1 cellular context compared by ENCODE assay signal in genomic region chr5:74415695-74416102, GRCh38.
A peak's percentile ranks its signal among the peaks of the same experiment; 100 is the strongest.
TF ChIP-seq lines count a peak whose summit lies in the region.

No MANE protein-coding gene starts in this region.

TF ChIP-seq in HepG2, 621 proteins besides CTCF, POLR2A, EP300 and RAD21 (continued from another document):
- peak; percentile 33; the same call in 1 of the 2 replicates for TF ChIP-seq HNF1A (IDR thresholded peaks at IDR 0.05; ENCODE audit: low read depth)
- peak; percentile 68; the same call in 1 of the 2 replicates for TF ChIP-seq HNF1A (CRISPR knock-in tag; IDR thresholded peaks at IDR 0.05; ENCODE audit: borderline replicate concordance)
- no peak for TF ChIP-seq RAD51 (IDR thresholded peaks at IDR 0.05; ENCODE audit: borderline replicate concordance)
- TF ChIP-seq POLR2G (IDR thresholded peaks at IDR 0.05; ENCODE audit: low read depth, low read length): peak; percentile 44; the same call in 1 of the 2 replicates
- peak; percentile 47; the same call in 1 of the 2 replicates for TF ChIP-seq RERE (CRISPR knock-in tag; IDR thresholded peaks at IDR 0.05; ENCODE audit: low read depth)
- TF ChIP-seq CEBPG (CRISPR knock-in tag; IDR thresholded peaks at IDR 0.05): peak; percentile 11; the same call in 1 of the 2 replicates
- TF ChIP-seq HDAC1 (CRISPR knock-in tag; IDR thresholded peaks at IDR 0.05): peak; percentile 51; the same call in 1 of the 2 replicates
- TF ChIP-seq KDM2A (CRISPR knock-in tag; IDR thresholded peaks at IDR 0.05; ENCODE audit: borderline replicate concordance, low read depth): 0 out of 2 replicates have a peak, but pooled peaks have one; percentile 24
